In the genomic region with DNA sequence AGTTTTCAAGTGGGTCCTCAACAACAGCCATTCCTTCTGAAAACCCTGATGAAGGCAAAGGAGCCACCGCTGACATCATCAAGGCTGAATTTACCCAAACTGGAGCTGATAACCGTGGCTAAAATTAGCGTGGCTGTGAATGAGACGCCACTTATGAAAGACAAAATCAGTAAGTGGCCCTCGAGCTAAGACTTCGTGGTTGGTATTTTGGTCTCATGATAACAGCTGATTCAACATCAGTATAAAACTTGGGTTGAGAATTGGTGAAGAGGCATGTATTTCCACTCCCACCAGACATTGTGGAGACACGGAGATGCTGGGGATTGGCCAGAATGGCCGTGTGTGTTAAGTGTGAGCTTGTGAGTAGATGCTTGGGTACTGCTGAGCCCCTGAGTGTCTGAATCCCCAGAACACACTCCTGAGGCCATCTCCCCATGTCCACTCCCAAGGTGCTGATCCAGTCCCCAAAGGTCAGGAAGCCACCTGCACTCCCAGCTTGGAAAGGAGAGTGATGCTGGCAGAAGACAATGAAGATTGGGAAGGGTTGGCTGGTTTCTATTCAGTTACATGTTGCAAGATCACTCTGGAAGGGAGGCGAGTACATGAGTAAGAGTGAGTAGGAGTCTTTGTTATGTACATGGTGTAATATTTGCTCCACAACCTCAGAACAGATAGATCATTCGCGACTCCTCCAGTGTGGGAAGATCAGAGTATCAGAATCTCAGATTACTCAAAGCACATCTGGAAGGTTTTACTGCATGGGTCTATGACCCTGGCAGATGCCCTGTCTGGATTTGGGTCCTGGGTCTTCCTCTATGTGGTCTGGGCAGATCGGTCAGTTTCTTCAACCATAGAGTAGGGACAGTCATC, we compare ENCODE assay signal across 16 cellular contexts.
DNase-seq lines count a peak whose midpoint lies in the region; ATAC-seq and TF ChIP-seq lines count a peak whose summit lies in the region.
"Had no signal": no experiment of that assay in that cellular context is flagged by ENCODE, and none has a peak within 500 bp of the region (broad histone marks: within the 10 kb centered on the region; RNA-seq: fewer than 3 reads in every experiment).

No MANE protein-coding gene starts in this region.

- CTCF ChIA-PET in PC-3 (lab: Charles Lee), result no interaction called here

- H3K27me3 ChIP-seq in PC-3 (ENCODE audit: low read length) (peaks cover 20% of the 10 kb centered on the region; the same call in 1 of the 2 replicates), uterus (no peaks in the 10 kb centered on the region)
- H3K27me3 ChIP-seq: neutrophil had no signal

- H3K4me2 ChIP-seq in PC-3 (ENCODE audit: low read length), result no peak overlapping the region
- H3K4me2 ChIP-seq: SK-N-SH had no signal

- no peak overlapping the region for H3K9ac ChIP-seq in PC-3 (ENCODE audit: low read length)
- H3K9ac ChIP-seq: SK-N-SH had no signal

- H3F3A ChIP-seq in PC-3 (ENCODE audit: low read length, unreplicated experiment), result no peaks in the 10 kb centered on the region

- TF ChIP-seq POLR2A in uterus (IDR thresholded peaks at IDR 0.05), result no peak

- intact Hi-C loops in PC-3 (cut with micrococcal nuclease), result no loop called here
- intact Hi-C loops in uterus (cut with DNase I; ENCODE audit: low total_unique reads), result no loop called here

- no peaks in the 10 kb centered on the region for H3K9me2 ChIP-seq in PC-3 (replicated peaks; ENCODE audit: low read length)
- H3K9me2 ChIP-seq: SK-N-SH had no signal

- H3K36me3 ChIP-seq in PC-3 (ENCODE audit: low read depth, low read length), result no peaks in the 10 kb centered on the region
- H3K36me3 ChIP-seq in uterus, result no peaks in the 10 kb centered on the region
- H3K36me3 ChIP-seq: neutrophil had no signal

- no TSS peak for BruUV-seq in PC-3 (replicated peaks; lab: Mats Ljungman, UMichigan)

- no peak overlapping the region for H2AFZ ChIP-seq in PC-3 (ENCODE audit: low read length)

- H3K79me2 ChIP-seq in PC-3 (ENCODE audit: low read length), result no peaks in the 10 kb centered on the region

- DNase-seq in EH (ENCODE audit: low read depth) (peak; percentile 50), PC-3 (peak; percentile 20), fibroblast of pulmonary artery (ENCODE audit: low read depth) (peak; percentile 92), omental fat pad (ENCODE audit: low spot score) (no peak), activated gamma-delta T cell (lab: John Stamatoyannopoulos, UW) (no peak), cortex of kidney (lab: John Stamatoyannopoulos, UW) (no peak), uterus (no peak), NCI-H1105 treated with DMSO at 0.1 percent for 48 hours (lab: John Stamatoyannopoulos, UW) (no peak)
- DNase-seq: activated T-cell treated with anti-CD3 and anti-CD28 coated beads, Interleukin-2, amount 50 U/mL, for 72 hours; erythroblast; NCI-H1417; NCI-H774; SK-N-SH; stimulated activated naive CD4-positive, alpha-beta T cell had no signal

- TF ChIP-seq CTCF in PC-3 (conservative IDR thresholded peaks at IDR 0.05; ENCODE audit: low read depth, low read length) (no peak), fibroblast of pulmonary artery (IDR thresholded peaks at IDR 0.05; ENCODE audit: low read length, missing control alignments) (no peak), omental fat pad (IDR thresholded peaks at IDR 0.05) (no peak), uterus (IDR thresholded peaks at IDR 0.05) (no peak)

- POLR2A ChIA-PET in PC-3 (lab: Charles Lee; ENCODE audit: unreplicated experiment), result no interaction called here

- ATAC-seq in PC-3 (no peak), omental fat pad (ENCODE audit: low FRiP score) (peak; percentile 85)
- ATAC-seq: activated CD4-positive, CD25-positive, alpha-beta regulatory T cell treated with anti-CD3 and anti-CD28 coated beads, Interleukin-2, amount 50 U/mL, for 24 hours had no signal

- H3K27ac ChIP-seq in PC-3 (ENCODE audit: low read length) (no peak overlapping the region), uterus (no peak overlapping the region)
- H3K27ac ChIP-seq: neutrophil had no signal

- H3K4me3 ChIP-seq in PC-3 (ENCODE audit: low read length) (no peak overlapping the region), fibroblast of pulmonary artery (replicated peaks; ENCODE audit: low read depth, low read length) (no peak overlapping the region), uterus (no peak overlapping the region)

- no peaks in the 10 kb centered on the region for H4K20me1 ChIP-seq in PC-3 (ENCODE audit: low read length)

- no peaks in the 10 kb centered on the region for H3K9me3 ChIP-seq in PC-3 (ENCODE audit: low read length)
- H3K9me3 ChIP-seq in uterus, result no peaks in the 10 kb centered on the region
- H3K9me3 ChIP-seq: neutrophil, SK-N-SH had no signal

- H3K4me1 ChIP-seq in PC-3 (ENCODE audit: insufficient read depth, low read length), result no peaks in the 10 kb centered on the region
- H3K4me1 ChIP-seq in uterus, result no peaks in the 10 kb centered on the region

Comparison
In these comparisons a context has a peak if more than half of its experiments do, and no peak if none do; other contexts are left out.
1. DNase-seq: peak in EH (single experiment), PC-3 (single experiment) and fibroblast of pulmonary artery (single experiment); none in omental fat pad (single experiment), activated gamma-delta T cell (single experiment), cortex of kidney (single experiment), uterus (0 of 2) and NCI-H1105 treated with DMSO at 0.1 percent for 48 hours (single experiment).